In genomic region chr5:111227805-111228204, GRCh38 we compare ENCODE assay signal across 9 cellular contexts. TPM values are rescaled to one million over a fixed set of nuclear protein-coding genes. Genes with fewer than 3 reads are reported as not detected.
DNase-seq lines count a peak whose midpoint lies in the region; ATAC-seq and TF ChIP-seq lines count a peak whose summit lies in the region.
"Had no signal": no experiment of that assay in that cellular context is flagged by ENCODE, and none has a peak within 500 bp of the region (broad histone marks: within the 10 kb centered on the region; RNA-seq: fewer than 3 reads in every experiment).

No MANE protein-coding gene starts in this region.

- peaks cover 73% of the 10 kb centered on the region; the same call in 1 of the 2 replicates for H3K79me2 ChIP-seq in OCI-LY7 (ENCODE audit: insufficient read depth, low read depth, low read length)

- ATAC-seq in GM21360 (IDR thresholded peaks at IDR 0.05; ENCODE audit: unreplicated experiment), result no peak
- ATAC-seq: right lobe of liver had no signal

- peak overlapping the region in 2 of 5 experiments; percentile 65 to 81 for H3K27ac Mint-ChIP-seq in brain

- H3K9me3 ChIP-seq in OCI-LY7 (ENCODE audit: low read length) (no peaks in the 10 kb centered on the region), WERI-Rb-1 (ENCODE audit: severe bottlenecking) (no peaks in the 10 kb centered on the region)
- H3K9me3 ChIP-seq: right lobe of liver had no signal

- no peaks in the 10 kb centered on the region for H3K9me3 Mint-ChIP-seq in brain

- H3K4me3 Mint-ChIP-seq in brain, result peak overlapping the region in 4 of 5 experiments; percentile 48 to 99 (median 74)

- H3K4me2 ChIP-seq in OCI-LY7 (ENCODE audit: low read length), result peak overlapping the region; percentile 91

- H3K36me3 Mint-ChIP-seq in brain, result no peaks in the 10 kb centered on the region

- BruUV-seq in OCI-LY7 (replicated peaks; lab: Mats Ljungman, UMichigan), result no TSS peak

- H3K4me1 ChIP-seq in OCI-LY7 (ENCODE audit: insufficient read depth, low read length, poor library complexity, severe bottlenecking), result peaks cover 50% of the 10 kb centered on the region

- intact Hi-C loops in OCI-LY7 (cut with micrococcal nuclease; ENCODE audit: unreplicated experiment), result loop anchor here (2.0 to 10.0 kb wide), 4 partner anchors 25 to 483 kb away; partner anchors contain the start of gene WDR36

- peak overlapping the region; percentile 75 for H3K4me3 ChIP-seq in OCI-LY7 (ENCODE audit: low read depth, low read length, poor library complexity, severe bottlenecking)
- no peak overlapping the region for H3K4me3 ChIP-seq in skeletal muscle cell (ENCODE audit: low read depth, low read length)
- no peak overlapping the region for H3K4me3 ChIP-seq in WERI-Rb-1 (ENCODE audit: low read depth, low read length)
- H3K4me3 ChIP-seq: right lobe of liver had no signal

- H3K9me2 ChIP-seq in OCI-LY7 (ENCODE audit: insufficient read depth, low read length), result no peaks in the 10 kb centered on the region

- no peaks in the 10 kb centered on the region for H3K36me3 ChIP-seq in OCI-LY7 (ENCODE audit: insufficient read depth, low read length)
- no peaks in the 10 kb centered on the region for H3K36me3 ChIP-seq in WERI-Rb-1
- H3K36me3 ChIP-seq: right lobe of liver had no signal

- H3K27me3 ChIP-seq in WERI-Rb-1 (ENCODE audit: insufficient read depth, low read depth, severe bottlenecking), result no peaks in the 10 kb centered on the region

- H4K20me1 ChIP-seq in OCI-LY7 (ENCODE audit: insufficient read depth, low read length), result no peaks in the 10 kb centered on the region

- H3K27me3 Mint-ChIP-seq in brain, result peaks cover 3% of the 10 kb centered on the region

- TF ChIP-seq CTCF in OCI-LY7 (conservative IDR thresholded peaks at IDR 0.05; ENCODE audit: low read length) (no peak), brain (conservative IDR thresholded peaks at IDR 0.05) (no peak), WERI-Rb-1 (IDR thresholded peaks at IDR 0.05; ENCODE audit: low read depth, low read length) (no peak)

- CTCF ChIA-PET in OCI-LY7 (lab: Charles Lee; ENCODE audit: unreplicated experiment), result no interaction called here

- peak overlapping the region; percentile 49 for H3K27ac ChIP-seq in OCI-LY7 (ENCODE audit: low read depth, low read length, poor library complexity, severe bottlenecking)
- H3K27ac ChIP-seq in WERI-Rb-1, result no peak overlapping the region
- H3K27ac ChIP-seq: right lobe of liver had no signal

- H3K4me1 Mint-ChIP-seq in brain, result peaks cover 67% of the 10 kb centered on the region

- H2AFZ ChIP-seq in OCI-LY7 (ENCODE audit: low read length), result no peak overlapping the region

- POLR2A ChIA-PET in OCI-LY7 (lab: Charles Lee), result interaction anchor here (2.1 kb wide), 1 partner anchor 8 kb away, joined by 6 read pairs; no protein-coding TSS in a partner anchor

- DNase-seq in GM04504 (ENCODE audit: low read depth), result peak; percentile 38
- DNase-seq in OCI-LY7 (ENCODE audit: low spot score), result peak; percentile 18
- DNase-seq in skeletal muscle cell (ENCODE audit: low read depth), result peak; percentile 4
- no peak for DNase-seq in KG1 (lab: John Stamatoyannopoulos, UW)
- no peak for DNase-seq in WERI-Rb-1
- DNase-seq: NCI-H1436 treated with DMSO at 0.1 percent for 48 hours, right lobe of liver had no signal

RNA-seq across cellular contexts. Expression of gene CAMK4, which starts 3.6 kb away (rescaled TPM):
- 36.5 and 40.2 TPM in 2 replicates for total RNA-seq in OCI-LY7 (2014; rRNA removed; shearing (Covaris generic))
- total RNA-seq in OCI-LY7 (2022), result 25.4 and 31.2 TPM in 2 replicates
- 6.9 TPM for polyA plus RNA-seq in brain (ENCODE audit: insufficient read depth, low read depth, low replicate concordance)

Comparison
In these comparisons a context has a peak if more than half of its experiments do, and no peak if none do; other contexts are left out.
1. DNase-seq: peak in GM04504 (single experiment), OCI-LY7 (single experiment) and skeletal muscle cell (single experiment); none in KG1 (single experiment) and WERI-Rb-1 (single experiment).